8 cellular contexts compared by ENCODE assay signal in the genomic region with DNA sequence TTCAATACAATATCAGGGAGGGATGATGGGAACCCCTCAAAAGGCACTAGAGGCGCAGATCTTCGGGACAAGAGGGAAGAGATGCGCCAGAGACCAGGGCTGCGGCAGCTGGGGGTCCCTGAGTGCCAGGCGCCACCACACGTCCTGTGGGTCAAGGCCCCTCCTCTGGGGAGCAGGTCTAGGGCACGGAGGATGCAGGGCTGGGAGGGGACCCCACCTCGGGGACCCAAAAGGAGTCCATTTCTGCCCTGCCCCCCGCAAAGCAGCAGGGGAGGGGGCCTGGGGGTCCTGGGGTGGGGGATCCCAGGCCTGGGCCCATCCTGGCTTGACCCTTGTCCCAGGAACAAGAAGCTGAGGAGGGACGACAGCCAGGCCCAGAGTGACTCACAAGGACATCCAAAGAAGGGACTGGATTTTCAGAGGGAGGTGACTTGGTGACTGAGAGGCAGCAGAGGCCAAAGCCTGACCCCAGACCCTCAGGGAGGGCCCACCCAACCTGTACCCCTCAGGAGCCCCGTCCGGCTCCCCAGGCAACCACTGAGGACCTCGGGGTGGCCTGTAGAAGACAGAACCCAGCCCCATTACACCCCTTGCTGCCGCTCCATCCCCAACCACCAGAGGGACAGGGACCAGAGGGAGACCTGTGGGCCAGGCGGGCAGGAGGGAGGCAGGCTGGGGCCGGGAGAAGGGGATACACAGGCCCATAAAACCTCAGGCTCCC. TPM values are rescaled to one million over a fixed set of nuclear protein-coding genes. Genes with fewer than 3 reads are reported as not detected.
DNase-seq lines count a peak whose midpoint lies in the region; ATAC-seq and TF ChIP-seq lines count a peak whose summit lies in the region.

No MANE protein-coding gene starts in this region.

- no peak overlapping the region for H3K27ac ChIP-seq in KMS-11
- H3K27ac ChIP-seq in heart left ventricle: peak overlapping the region in 1 of 12 donors; percentile 48

- H3K4me3 ChIP-seq in KMS-11 (IDR thresholded peaks at IDR 0.05; ENCODE audit: insufficient read depth, low read depth, low read length): no peak overlapping the region
- H3K4me3 ChIP-seq in heart left ventricle: no peak overlapping the region

- WGBS in heart left ventricle, 4 donors: 73 to 79% (median 78%) methylated on average over 14 to 16 of the region's 16 CpGs

- no peaks in the 10 kb centered on the region for H3K4me1 ChIP-seq in KMS-11 (ENCODE audit: low read depth, poor library complexity, severe bottlenecking)
- H3K4me1 ChIP-seq in heart left ventricle: peaks cover 0 to 16% (median 9%) of the 10 kb centered on the region in 12 donors

- no peak for TF ChIP-seq POLR2A in heart left ventricle (IDR thresholded peaks at IDR 0.05)

- H2AFZ ChIP-seq in KMS-11 (ENCODE audit: low read depth): no peak overlapping the region

- no peak overlapping the region for H3K4me2 ChIP-seq in KMS-11

- ATAC-seq in heart left ventricle (peak in 2 of 4 donors; percentile 26 to 32), GM18907 (IDR thresholded peaks at IDR 0.05; ENCODE audit: unreplicated experiment) (no peak), GM21381 (IDR thresholded peaks at IDR 0.05; ENCODE audit: unreplicated experiment) (no peak), GM19395 (IDR thresholded peaks at IDR 0.05; ENCODE audit: unreplicated experiment) (no peak)

- DNase-seq in EL: peak; percentile 57
- peak; percentile 44 for DNase-seq in activated T-cell treated with anti-CD3 and anti-CD28 coated beads, Interleukin-2, amount 50 U/mL, for 1 hour
- DNase-seq in heart left ventricle: peak in 2 of 5 donors; percentile 22 to 61
- peak; percentile 32 for DNase-seq in stimulated activated CD4-positive, alpha-beta T cell treated with anti-CD3 and anti-CD28 coated beads, Interleukin-4, amount 100 ng/mL, for 24 hours

- H3K27me3 ChIP-seq in KMS-11 (ENCODE audit: insufficient read depth, low read depth): no peaks in the 10 kb centered on the region
- H3K27me3 ChIP-seq in heart left ventricle: no peaks in the 10 kb centered on the region

- intact Hi-C loops in heart left ventricle (cut with DNase I): loop anchor here in 5 of 10 donors (1.0 to 10.0 kb wide), 7 partner anchors 77 to 419 kb away; partner anchors contain the start of gene TOR2A (in 1 of the 5)

- no peak overlapping the region for H3K9ac ChIP-seq in KMS-11

- H3K36me3 ChIP-seq in KMS-11 (ENCODE audit: insufficient read depth) (no peaks in the 10 kb centered on the region), heart left ventricle (peaks cover 0 to 86% (median 66%) of the 10 kb centered on the region in 9 donors)

- peak; percentile 60 for TF ChIP-seq CTCF in KMS-11 (conservative IDR thresholded peaks at IDR 0.05; ENCODE audit: low read depth, low read length)
- TF ChIP-seq CTCF in heart left ventricle (IDR thresholded peaks at IDR 0.05): peak in 10 of 12 donors; percentile 17 to 49 (median 30)

- H4K20me1 ChIP-seq in KMS-11 (ENCODE audit: insufficient read depth): no peaks in the 10 kb centered on the region

- no peaks in the 10 kb centered on the region for H3K9me3 ChIP-seq in heart left ventricle

- H3K79me2 ChIP-seq in KMS-11 (ENCODE audit: insufficient read depth, low read depth): no peaks in the 10 kb centered on the region

RNA-seq across cellular contexts. Expression of gene LRSAM1, which starts 54.2 kb away (rescaled TPM):
- 10 to 100 TPM; 21.9 to 42.2 (median 31.6) TPM for total RNA-seq in heart left ventricle
- 10 to 100 TPM; 22.2 to 38.0 TPM for polyA plus RNA-seq in heart left ventricle

RNA-seq across cellular contexts. Expression of gene RPL12, which starts 54.4 kb away (rescaled TPM):
- total RNA-seq in heart left ventricle: 100 to 1,000 TPM; 408 to 937 (median 547) TPM
- 1,000 to 10,000 TPM; 1,225 to 1,523 TPM for polyA plus RNA-seq in heart left ventricle
